1 cellular context compared by ENCODE assay signal in the genomic region with DNA sequence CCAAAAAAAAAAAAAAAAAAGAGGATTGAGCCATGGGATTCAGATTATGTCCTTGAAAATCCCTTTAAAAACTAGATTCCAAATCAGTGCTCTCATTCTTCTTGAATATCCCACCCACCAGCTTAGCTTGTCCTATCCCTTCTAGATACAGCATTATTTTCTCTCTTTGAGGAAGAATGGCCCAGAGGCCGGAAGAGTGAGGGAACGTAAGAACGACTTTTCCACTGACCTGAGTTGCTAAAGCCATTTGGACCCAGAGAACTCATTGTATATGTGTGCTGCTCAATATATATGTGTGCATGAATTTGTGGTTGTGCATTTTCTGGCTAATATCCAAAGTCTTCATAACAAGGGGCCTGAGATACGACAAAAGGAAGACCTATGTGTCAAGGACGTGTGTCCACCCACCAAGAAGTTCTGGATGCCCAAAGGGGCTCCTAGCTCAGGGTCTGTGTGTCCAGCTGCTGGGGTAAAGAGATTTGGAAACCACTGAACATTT.
TF ChIP-seq lines count a peak whose summit lies in the region.

No MANE protein-coding gene starts in this region.

TF ChIP-seq in K562, 482 proteins besides CTCF, POLR2A, EP300 and RAD21 (continues in another document):
- TF ChIP-seq ZNF644 (tag; IDR thresholded peaks at IDR 0.05; ENCODE audit: low read depth): peak; percentile 62
- TF ChIP-seq, protein P1, sequence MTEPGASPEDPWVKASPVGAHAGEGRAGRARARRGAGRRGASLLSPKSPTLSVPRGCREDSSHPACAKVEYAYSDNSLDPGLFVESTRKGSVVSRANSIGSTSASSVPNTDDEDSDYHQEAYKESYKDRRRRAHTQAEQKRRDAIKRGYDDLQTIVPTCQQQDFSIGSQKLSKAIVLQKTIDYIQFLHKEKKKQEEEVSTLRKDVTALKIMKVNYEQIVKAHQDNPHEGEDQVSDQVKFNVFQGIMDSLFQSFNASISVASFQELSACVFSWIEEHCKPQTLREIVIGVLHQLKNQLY (CRISPR knock-in tag; conservative IDR thresholded peaks at IDR 0.05): no peak
- no peak for TF ChIP-seq ZNF324 (CRISPR knock-in tag; IDR thresholded peaks at IDR 0.05)
- TF ChIP-seq GABPA (tag; conservative IDR thresholded peaks at IDR 0.05; ENCODE audit: low read depth): 0 out of 2 replicates have a peak, but pooled peaks have one; percentile 24
- TF ChIP-seq NR4A1 (CRISPR knock-in tag; IDR thresholded peaks at IDR 0.05): no peak
- TF ChIP-seq NR4A1 (tag; IDR thresholded peaks at IDR 0.05): no peak
- TF ChIP-seq, protein P2, sequence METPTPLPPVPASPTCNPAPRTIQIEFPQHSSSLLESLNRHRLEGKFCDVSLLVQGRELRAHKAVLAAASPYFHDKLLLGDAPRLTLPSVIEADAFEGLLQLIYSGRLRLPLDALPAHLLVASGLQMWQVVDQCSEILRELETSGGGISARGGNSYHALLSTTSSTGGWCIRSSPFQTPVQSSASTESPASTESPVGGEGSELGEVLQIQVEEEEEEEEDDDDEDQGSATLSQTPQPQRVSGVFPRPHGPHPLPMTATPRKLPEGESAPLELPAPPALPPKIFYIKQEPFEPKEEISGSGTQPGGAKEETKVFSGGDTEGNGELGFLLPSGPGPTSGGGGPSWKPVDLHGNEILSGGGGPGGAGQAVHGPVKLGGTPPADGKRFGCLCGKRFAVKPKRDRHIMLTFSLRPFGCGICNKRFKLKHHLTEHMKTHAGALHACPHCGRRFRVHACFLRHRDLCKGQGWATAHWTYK (CRISPR knock-in tag; IDR thresholded peaks at IDR 0.05): 0 out of 2 replicates have a peak, but pooled peaks have one; percentile 26
- no peak for TF ChIP-seq SPI1 (IDR thresholded peaks at IDR 0.05; ENCODE audit: borderline replicate concordance, low read depth, low read length)
- TF ChIP-seq ARID2 (IDR thresholded peaks at IDR 0.05): no peak
- no peak for TF ChIP-seq MYNN (IDR thresholded peaks at IDR 0.05)
- no peak for TF ChIP-seq MYNN (CRISPR knock-in tag; IDR thresholded peaks at IDR 0.05)
- no peak for TF ChIP-seq KLF1 (tag; IDR thresholded peaks at IDR 0.05)
- no peak for TF ChIP-seq ZNF76 (CRISPR knock-in tag; IDR thresholded peaks at IDR 0.05; ENCODE audit: borderline replicate concordance)
- TF ChIP-seq, protein P3, sequence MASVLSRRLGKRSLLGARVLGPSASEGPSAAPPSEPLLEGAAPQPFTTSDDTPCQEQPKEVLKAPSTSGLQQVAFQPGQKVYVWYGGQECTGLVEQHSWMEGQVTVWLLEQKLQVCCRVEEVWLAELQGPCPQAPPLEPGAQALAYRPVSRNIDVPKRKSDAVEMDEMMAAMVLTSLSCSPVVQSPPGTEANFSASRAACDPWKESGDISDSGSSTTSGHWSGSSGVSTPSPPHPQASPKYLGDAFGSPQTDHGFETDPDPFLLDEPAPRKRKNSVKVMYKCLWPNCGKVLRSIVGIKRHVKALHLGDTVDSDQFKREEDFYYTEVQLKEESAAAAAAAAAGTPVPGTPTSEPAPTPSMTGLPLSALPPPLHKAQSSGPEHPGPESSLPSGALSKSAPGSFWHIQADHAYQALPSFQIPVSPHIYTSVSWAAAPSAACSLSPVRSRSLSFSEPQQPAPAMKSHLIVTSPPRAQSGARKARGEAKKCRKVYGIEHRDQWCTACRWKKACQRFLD (CRISPR knock-in tag; IDR thresholded peaks at IDR 0.05): peak; percentile 51; the same call in 1 of the 2 replicates
- TF ChIP-seq MED1 (CRISPR knock-in tag; IDR thresholded peaks at IDR 0.05; ENCODE audit: borderline replicate concordance): no peak
- TF ChIP-seq CBX2 (IDR thresholded peaks at IDR 0.05; ENCODE audit: insufficient read depth, low read length, poor library complexity, severe bottlenecking): no peak
- TF ChIP-seq RHOXF2B (CRISPR knock-in tag; conservative IDR thresholded peaks at IDR 0.05): 0 out of 2 replicates have a peak, but pooled peaks have one; percentile 7
- TF ChIP-seq ZKSCAN8 (CRISPR knock-in tag; IDR thresholded peaks at IDR 0.05): peak; percentile 28; the same call in 1 of the 2 replicates
- peak; percentile 68; the same call in 1 of the 2 replicates for TF ChIP-seq DDX20 (tag; IDR thresholded peaks at IDR 0.05; ENCODE audit: low read depth)
- TF ChIP-seq, protein P4, sequence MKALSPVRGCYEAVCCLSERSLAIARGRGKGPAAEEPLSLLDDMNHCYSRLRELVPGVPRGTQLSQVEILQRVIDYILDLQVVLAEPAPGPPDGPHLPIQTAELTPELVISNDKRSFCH (CRISPR knock-in tag; IDR thresholded peaks at IDR 0.05): no peak
- TF ChIP-seq, protein P4 (tag; IDR thresholded peaks at IDR 0.05): peak; percentile 79; the same call in 1 of the 2 replicates
- TF ChIP-seq ZNF77 (CRISPR knock-in tag; IDR thresholded peaks at IDR 0.05): no peak
- TF ChIP-seq RBM14 (IDR thresholded peaks at IDR 0.05; ENCODE audit: borderline replicate concordance, insufficient read depth, low read depth, low read length): no peak
- 0 out of 4 replicates have a peak, but pooled peaks of 1 of the 2 experiments have one; percentile 6 for TF ChIP-seq TEAD1 (CRISPR knock-in tag; IDR thresholded peaks at IDR 0.05)
- TF ChIP-seq, protein P5, sequence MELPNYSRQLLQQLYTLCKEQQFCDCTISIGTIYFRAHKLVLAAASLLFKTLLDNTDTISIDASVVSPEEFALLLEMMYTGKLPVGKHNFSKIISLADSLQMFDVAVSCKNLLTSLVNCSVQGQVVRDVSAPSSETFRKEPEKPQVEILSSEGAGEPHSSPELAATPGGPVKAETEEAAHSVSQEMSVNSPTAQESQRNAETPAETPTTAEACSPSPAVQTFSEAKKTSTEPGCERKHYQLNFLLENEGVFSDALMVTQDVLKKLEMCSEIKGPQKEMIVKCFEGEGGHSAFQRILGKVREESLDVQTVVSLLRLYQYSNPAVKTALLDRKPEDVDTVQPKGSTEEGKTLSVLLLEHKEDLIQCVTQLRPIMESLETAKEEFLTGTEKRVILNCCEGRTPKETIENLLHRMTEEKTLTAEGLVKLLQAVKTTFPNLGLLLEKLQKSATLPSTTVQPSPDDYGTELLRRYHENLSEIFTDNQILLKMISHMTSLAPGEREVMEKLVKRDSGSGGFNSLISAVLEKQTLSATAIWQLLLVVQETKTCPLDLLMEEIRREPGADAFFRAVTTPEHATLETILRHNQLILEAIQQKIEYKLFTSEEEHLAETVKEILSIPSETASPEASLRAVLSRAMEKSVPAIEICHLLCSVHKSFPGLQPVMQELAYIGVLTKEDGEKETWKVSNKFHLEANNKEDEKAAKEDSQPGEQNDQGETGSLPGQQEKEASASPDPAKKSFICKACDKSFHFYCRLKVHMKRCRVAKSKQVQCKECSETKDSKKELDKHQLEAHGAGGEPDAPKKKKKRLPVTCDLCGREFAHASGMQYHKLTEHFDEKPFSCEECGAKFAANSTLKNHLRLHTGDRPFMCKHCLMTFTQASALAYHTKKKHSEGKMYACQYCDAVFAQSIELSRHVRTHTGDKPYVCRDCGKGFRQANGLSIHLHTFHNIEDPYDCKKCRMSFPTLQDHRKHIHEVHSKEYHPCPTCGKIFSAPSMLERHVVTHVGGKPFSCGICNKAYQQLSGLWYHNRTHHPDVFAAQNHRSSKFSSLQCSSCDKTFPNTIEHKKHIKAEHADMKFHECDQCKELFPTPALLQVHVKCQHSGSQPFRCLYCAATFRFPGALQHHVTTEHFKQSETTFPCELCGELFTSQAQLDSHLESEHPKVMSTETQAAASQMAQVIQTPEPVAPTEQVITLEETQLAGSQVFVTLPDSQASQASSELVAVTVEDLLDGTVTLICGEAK (IDR thresholded peaks at IDR 0.05): no peak
- TF ChIP-seq, protein P5 (CRISPR knock-in tag; IDR thresholded peaks at IDR 0.05): no peak
- TF ChIP-seq, protein P6, sequence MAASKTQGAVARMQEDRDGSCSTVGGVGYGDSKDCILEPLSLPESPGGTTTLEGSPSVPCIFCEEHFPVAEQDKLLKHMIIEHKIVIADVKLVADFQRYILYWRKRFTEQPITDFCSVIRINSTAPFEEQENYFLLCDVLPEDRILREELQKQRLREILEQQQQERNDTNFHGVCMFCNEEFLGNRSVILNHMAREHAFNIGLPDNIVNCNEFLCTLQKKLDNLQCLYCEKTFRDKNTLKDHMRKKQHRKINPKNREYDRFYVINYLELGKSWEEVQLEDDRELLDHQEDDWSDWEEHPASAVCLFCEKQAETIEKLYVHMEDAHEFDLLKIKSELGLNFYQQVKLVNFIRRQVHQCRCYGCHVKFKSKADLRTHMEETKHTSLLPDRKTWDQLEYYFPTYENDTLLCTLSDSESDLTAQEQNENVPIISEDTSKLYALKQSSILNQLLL (CRISPR knock-in tag; IDR thresholded peaks at IDR 0.05; ENCODE audit: borderline replicate concordance): no peak
- TF ChIP-seq ZNF707 (CRISPR knock-in tag; conservative IDR thresholded peaks at IDR 0.05): no peak
- TF ChIP-seq, protein P7, sequence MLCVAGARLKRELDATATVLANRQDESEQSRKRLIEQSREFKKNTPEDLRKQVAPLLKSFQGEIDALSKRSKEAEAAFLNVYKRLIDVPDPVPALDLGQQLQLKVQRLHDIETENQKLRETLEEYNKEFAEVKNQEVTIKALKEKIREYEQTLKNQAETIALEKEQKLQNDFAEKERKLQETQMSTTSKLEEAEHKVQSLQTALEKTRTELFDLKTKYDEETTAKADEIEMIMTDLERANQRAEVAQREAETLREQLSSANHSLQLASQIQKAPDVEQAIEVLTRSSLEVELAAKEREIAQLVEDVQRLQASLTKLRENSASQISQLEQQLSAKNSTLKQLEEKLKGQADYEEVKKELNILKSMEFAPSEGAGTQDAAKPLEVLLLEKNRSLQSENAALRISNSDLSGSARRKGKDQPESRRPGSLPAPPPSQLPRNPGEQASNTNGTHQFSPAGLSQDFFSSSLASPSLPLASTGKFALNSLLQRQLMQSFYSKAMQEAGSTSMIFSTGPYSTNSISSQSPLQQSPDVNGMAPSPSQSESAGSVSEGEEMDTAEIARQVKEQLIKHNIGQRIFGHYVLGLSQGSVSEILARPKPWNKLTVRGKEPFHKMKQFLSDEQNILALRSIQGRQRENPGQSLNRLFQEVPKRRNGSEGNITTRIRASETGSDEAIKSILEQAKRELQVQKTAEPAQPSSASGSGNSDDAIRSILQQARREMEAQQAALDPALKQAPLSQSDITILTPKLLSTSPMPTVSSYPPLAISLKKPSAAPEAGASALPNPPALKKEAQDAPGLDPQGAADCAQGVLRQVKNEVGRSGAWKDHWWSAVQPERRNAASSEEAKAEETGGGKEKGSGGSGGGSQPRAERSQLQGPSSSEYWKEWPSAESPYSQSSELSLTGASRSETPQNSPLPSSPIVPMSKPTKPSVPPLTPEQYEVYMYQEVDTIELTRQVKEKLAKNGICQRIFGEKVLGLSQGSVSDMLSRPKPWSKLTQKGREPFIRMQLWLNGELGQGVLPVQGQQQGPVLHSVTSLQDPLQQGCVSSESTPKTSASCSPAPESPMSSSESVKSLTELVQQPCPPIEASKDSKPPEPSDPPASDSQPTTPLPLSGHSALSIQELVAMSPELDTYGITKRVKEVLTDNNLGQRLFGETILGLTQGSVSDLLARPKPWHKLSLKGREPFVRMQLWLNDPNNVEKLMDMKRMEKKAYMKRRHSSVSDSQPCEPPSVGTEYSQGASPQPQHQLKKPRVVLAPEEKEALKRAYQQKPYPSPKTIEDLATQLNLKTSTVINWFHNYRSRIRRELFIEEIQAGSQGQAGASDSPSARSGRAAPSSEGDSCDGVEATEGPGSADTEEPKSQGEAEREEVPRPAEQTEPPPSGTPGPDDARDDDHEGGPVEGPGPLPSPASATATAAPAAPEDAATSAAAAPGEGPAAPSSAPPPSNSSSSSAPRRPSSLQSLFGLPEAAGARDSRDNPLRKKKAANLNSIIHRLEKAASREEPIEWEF (CRISPR knock-in tag; IDR thresholded peaks at IDR 0.05): no peak
- 0 out of 2 replicates have a peak, but pooled peaks have one; percentile 7 for TF ChIP-seq MECOM (CRISPR knock-in tag; IDR thresholded peaks at IDR 0.05)
- TF ChIP-seq, protein P8, sequence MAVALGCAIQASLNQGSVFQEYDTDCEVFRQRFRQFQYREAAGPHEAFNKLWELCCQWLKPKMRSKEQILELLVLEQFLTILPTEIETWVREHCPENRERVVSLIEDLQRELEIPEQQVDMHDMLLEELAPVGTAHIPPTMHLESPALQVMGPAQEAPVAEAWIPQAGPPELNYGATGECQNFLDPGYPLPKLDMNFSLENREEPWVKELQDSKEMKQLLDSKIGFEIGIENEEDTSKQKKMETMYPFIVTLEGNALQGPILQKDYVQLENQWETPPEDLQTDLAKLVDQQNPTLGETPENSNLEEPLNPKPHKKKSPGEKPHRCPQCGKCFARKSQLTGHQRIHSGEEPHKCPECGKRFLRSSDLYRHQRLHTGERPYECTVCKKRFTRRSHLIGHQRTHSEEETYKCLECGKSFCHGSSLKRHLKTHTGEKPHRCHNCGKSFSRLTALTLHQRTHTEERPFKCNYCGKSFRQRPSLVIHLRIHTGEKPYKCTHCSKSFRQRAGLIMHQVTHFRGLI (CRISPR knock-in tag; IDR thresholded peaks at IDR 0.05): 0 out of 2 replicates have a peak, but pooled peaks have one; percentile 14
